Comparison of ENCODE assay signal across 1 cellular context in the genomic region with DNA sequence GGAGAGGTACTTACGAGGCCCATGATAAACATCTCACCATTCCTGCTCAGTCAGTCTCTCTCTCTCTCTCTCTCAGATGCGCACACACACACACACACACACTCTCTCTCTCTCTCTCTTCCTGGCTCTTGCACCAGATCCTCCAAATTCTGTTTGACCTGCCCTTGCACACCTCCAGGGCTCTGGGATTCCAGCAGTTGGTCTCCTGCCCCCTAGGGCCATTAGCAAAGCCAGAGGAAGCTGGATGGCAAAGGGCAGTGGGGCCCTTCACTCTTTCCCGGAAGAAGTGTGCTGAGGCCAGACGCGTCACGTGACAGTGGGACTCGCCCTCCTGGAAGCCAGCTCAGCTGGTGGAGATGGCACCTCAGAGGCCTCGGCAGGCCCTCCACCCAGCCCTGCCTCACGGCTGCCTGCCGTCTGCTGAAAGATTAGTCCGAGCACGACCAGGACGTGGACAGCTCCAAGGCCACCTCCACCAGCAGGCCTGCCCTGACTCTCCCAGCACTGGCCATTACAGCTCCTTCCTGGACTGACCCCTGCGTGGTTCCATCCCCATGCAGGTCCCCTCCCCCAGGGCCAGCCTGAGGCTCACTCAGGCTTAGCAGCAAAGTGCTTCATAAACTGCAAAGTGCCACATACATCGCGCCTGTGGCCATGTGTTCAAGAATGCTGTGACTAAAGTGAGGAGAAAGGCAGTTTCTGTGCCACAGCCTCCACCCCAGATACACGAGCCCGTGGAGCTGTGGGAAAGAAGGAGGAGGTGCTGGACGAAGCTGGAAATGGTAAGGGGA.
A peak's percentile ranks its signal among the peaks of the same experiment; 100 is the strongest.
TF ChIP-seq lines count a peak whose summit lies in the region.

No MANE protein-coding gene starts in this region.

TF ChIP-seq in HepG2, 621 proteins besides CTCF, POLR2A, EP300 and RAD21 (continued from another document and continues in another):
- TF ChIP-seq MIER2 (CRISPR knock-in tag; IDR thresholded peaks at IDR 0.05) (peak; percentile 67), ZNF747 (CRISPR knock-in tag; IDR thresholded peaks at IDR 0.05; ENCODE audit: borderline replicate concordance) (no peak; the same call in 1 of the 2 replicates), ZSCAN20 (CRISPR knock-in tag; IDR thresholded peaks at IDR 0.05; ENCODE audit: borderline replicate concordance) (no peak), SOX5 (CRISPR knock-in tag; IDR thresholded peaks at IDR 0.05; ENCODE audit: borderline replicate concordance) (peak; percentile 79), ZBTB42 (CRISPR knock-in tag; IDR thresholded peaks at IDR 0.05) (no peak), ZNF572 (CRISPR knock-in tag; IDR thresholded peaks at IDR 0.05) (peak; percentile 81), ADNP (CRISPR knock-in tag; IDR thresholded peaks at IDR 0.05) (no peak), KDM3A (CRISPR knock-in tag; IDR thresholded peaks at IDR 0.05; ENCODE audit: low read depth) (0 out of 2 replicates have a peak, but pooled peaks have one; percentile 72), TCF12 (IDR thresholded peaks at IDR 0.05) (no peak), TCF12 (CRISPR knock-in tag; IDR thresholded peaks at IDR 0.05) (no peak), POLR2AphosphoS5 (IDR thresholded peaks at IDR 0.05; ENCODE audit: low read depth, low read length) (peak; percentile 48), FOXC1 (CRISPR knock-in tag; IDR thresholded peaks at IDR 0.05; ENCODE audit: borderline replicate concordance) (no peak; the same call in 1 of the 2 replicates), ZNF761 (CRISPR knock-in tag; conservative IDR thresholded peaks at IDR 0.05) (no peak), NFKBIZ (CRISPR knock-in tag; IDR thresholded peaks at IDR 0.05) (0 out of 2 replicates have a peak, but pooled peaks have one; percentile 73), ZNF3 (CRISPR knock-in tag; IDR thresholded peaks at IDR 0.05) (no peak), ATF7 (IDR thresholded peaks at IDR 0.05) (no peak), ATF7 (CRISPR knock-in tag; IDR thresholded peaks at IDR 0.05) (no peak), JUND (CRISPR knock-in tag; IDR thresholded peaks at IDR 0.05) (peak; percentile 54; the same call in 1 of the 2 replicates), SALL2 (CRISPR knock-in tag; IDR thresholded peaks at IDR 0.05) (peak; percentile 58; the same call in 1 of the 2 replicates), ETV5 (CRISPR knock-in tag; IDR thresholded peaks at IDR 0.05; ENCODE audit: borderline replicate concordance) (peak; percentile 86; the same call in 1 of the 2 replicates), ZNF138 (CRISPR knock-in tag; IDR thresholded peaks at IDR 0.05; ENCODE audit: low read depth) (no peak), SOX13 (IDR thresholded peaks at IDR 0.05) (peak; percentile 69), SOX13 (CRISPR knock-in tag; conservative IDR thresholded peaks at IDR 0.05 in 1 of 2, IDR thresholded peaks at IDR 0.05 in 1 of 2) (peak in 1 of 2 experiments; percentile 69; a peak in 1 of 4 replicates), DRAP1 (CRISPR knock-in tag; IDR thresholded peaks at IDR 0.05) (0 out of 2 replicates have a peak, but pooled peaks have one; percentile 43), MEIS2 (CRISPR knock-in tag; IDR thresholded peaks at IDR 0.05) (peak; percentile 26; the same call in 1 of the 2 replicates), NFIB (CRISPR knock-in tag; IDR thresholded peaks at IDR 0.05; ENCODE audit: borderline replicate concordance) (no peak), CHCHD3 (CRISPR knock-in tag; IDR thresholded peaks at IDR 0.05) (peak; percentile 86; the same call in 1 of the 2 replicates), ZNF639 (CRISPR knock-in tag; conservative IDR thresholded peaks at IDR 0.05) (peak; percentile 36; the same call in 1 of the 2 replicates), BHLHE40 (IDR thresholded peaks at IDR 0.05; ENCODE audit: low read length) (peak; percentile 94), ZC3H4 (CRISPR knock-in tag; IDR thresholded peaks at IDR 0.05; ENCODE audit: borderline replicate concordance) (no peak), ZNF33A (CRISPR knock-in tag; IDR thresholded peaks at IDR 0.05; ENCODE audit: borderline replicate concordance) (no peak), RBM39 (IDR thresholded peaks at IDR 0.05; ENCODE audit: low read depth, low read length, poor library complexity, severe bottlenecking) (no peak), SCMH1 (CRISPR knock-in tag; IDR thresholded peaks at IDR 0.05; ENCODE audit: borderline replicate concordance) (no peak), RELA (CRISPR knock-in tag; IDR thresholded peaks at IDR 0.05) (no peak), ZNF7 (CRISPR knock-in tag; IDR thresholded peaks at IDR 0.05) (no peak), ZMAT5 (CRISPR knock-in tag; IDR thresholded peaks at IDR 0.05; ENCODE audit: borderline replicate concordance, low read depth) (no peak), ZBTB8A (CRISPR knock-in tag; IDR thresholded peaks at IDR 0.05; ENCODE audit: borderline replicate concordance, low read depth) (no peak), RORA (CRISPR knock-in tag; IDR thresholded peaks at IDR 0.05) (no peak), ZNF101 (CRISPR knock-in tag; IDR thresholded peaks at IDR 0.05; ENCODE audit: borderline replicate concordance, low read depth) (no peak), NFE2L2 (IDR thresholded peaks at IDR 0.05; ENCODE audit: low read length) (no peak), ZNF143 (CRISPR knock-in tag; IDR thresholded peaks at IDR 0.05) (peak; percentile 24; the same call in 1 of the 2 replicates), KMT2A (CRISPR knock-in tag; IDR thresholded peaks at IDR 0.05) (peak; percentile 41; the same call in 1 of the 2 replicates), NR2F6 (IDR thresholded peaks at IDR 0.05) (peak; percentile 84), NR2F6 (CRISPR knock-in tag; IDR thresholded peaks at IDR 0.05) (peak; percentile 96), JUNB (CRISPR knock-in tag; IDR thresholded peaks at IDR 0.05; ENCODE audit: borderline replicate concordance) (no peak), ZNF431 (CRISPR knock-in tag; IDR thresholded peaks at IDR 0.05; ENCODE audit: borderline replicate concordance, low read depth) (no peak), ATM (IDR thresholded peaks at IDR 0.05; ENCODE audit: borderline replicate concordance) (no peak), YEATS2 (CRISPR knock-in tag; IDR thresholded peaks at IDR 0.05; ENCODE audit: borderline replicate concordance) (peak; percentile 76; the same call in 1 of the 2 replicates), ZNF841 (CRISPR knock-in tag; IDR thresholded peaks at IDR 0.05; ENCODE audit: borderline replicate concordance) (no peak), TRIM24 (CRISPR knock-in tag; IDR thresholded peaks at IDR 0.05) (no peak), BCL6 (CRISPR knock-in tag; IDR thresholded peaks at IDR 0.05) (peak; percentile 96), SMYD3 (CRISPR knock-in tag; IDR thresholded peaks at IDR 0.05) (0 out of 2 replicates have a peak, but pooled peaks have one; percentile 63), ZIK1 (CRISPR knock-in tag; IDR thresholded peaks at IDR 0.05; ENCODE audit: borderline replicate concordance, low read depth) (peak; percentile 55; the same call in 1 of the 2 replicates), PAWR (CRISPR knock-in tag; IDR thresholded peaks at IDR 0.05; ENCODE audit: borderline replicate concordance) (no peak), SKI (IDR thresholded peaks at IDR 0.05; ENCODE audit: partially characterized antibody) (peak; percentile 68), ZNF777 (CRISPR knock-in tag; IDR thresholded peaks at IDR 0.05) (no peak), KDM1A (CRISPR knock-in tag; IDR thresholded peaks at IDR 0.05) (0 out of 2 replicates have a peak, but pooled peaks have one; percentile 26)
- TF ChIP-seq, protein P1, sequence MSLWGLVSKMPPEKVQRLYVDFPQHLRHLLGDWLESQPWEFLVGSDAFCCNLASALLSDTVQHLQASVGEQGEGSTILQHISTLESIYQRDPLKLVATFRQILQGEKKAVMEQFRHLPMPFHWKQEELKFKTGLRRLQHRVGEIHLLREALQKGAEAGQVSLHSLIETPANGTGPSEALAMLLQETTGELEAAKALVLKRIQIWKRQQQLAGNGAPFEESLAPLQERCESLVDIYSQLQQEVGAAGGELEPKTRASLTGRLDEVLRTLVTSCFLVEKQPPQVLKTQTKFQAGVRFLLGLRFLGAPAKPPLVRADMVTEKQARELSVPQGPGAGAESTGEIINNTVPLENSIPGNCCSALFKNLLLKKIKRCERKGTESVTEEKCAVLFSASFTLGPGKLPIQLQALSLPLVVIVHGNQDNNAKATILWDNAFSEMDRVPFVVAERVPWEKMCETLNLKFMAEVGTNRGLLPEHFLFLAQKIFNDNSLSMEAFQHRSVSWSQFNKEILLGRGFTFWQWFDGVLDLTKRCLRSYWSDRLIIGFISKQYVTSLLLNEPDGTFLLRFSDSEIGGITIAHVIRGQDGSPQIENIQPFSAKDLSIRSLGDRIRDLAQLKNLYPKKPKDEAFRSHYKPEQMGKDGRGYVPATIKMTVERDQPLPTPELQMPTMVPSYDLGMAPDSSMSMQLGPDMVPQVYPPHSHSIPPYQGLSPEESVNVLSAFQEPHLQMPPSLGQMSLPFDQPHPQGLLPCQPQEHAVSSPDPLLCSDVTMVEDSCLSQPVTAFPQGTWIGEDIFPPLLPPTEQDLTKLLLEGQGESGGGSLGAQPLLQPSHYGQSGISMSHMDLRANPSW (CRISPR knock-in tag; IDR thresholded peaks at IDR 0.05; ENCODE audit: borderline replicate concordance), result peak; percentile 1; the same call in 1 of the 2 replicates
- TF ChIP-seq, protein P2, sequence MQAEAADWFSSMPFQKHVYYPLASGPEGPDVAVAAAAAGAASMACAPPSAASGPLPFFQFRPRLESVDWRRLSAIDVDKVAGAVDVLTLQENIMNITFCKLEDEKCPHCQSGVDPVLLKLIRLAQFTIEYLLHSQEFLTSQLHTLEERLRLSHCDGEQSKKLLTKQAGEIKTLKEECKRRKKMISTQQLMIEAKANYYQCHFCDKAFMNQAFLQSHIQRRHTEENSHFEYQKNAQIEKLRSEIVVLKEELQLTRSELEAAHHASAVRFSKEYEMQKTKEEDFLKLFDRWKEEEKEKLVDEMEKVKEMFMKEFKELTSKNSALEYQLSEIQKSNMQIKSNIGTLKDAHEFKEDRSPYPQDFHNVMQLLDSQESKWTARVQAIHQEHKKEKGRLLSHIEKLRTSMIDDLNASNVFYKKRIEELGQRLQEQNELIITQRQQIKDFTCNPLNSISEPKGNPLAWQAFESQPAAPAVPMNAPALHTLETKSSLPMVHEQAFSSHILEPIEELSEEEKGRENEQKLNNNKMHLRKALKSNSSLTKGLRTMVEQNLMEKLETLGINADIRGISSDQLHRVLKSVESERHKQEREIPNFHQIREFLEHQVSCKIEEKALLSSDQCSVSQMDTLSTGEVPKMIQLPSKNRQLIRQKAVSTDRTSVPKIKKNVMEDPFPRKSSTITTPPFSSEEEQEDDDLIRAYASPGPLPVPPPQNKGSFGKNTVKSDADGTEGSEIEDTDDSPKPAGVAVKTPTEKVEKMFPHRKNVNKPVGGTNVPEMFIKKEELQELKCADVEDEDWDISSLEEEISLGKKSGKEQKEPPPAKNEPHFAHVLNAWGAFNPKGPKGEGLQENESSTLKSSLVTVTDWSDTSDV (CRISPR knock-in tag; IDR thresholded peaks at IDR 0.05), result peak; percentile 80; the same call in 1 of the 2 replicates
- TF ChIP-seq, protein P3, sequence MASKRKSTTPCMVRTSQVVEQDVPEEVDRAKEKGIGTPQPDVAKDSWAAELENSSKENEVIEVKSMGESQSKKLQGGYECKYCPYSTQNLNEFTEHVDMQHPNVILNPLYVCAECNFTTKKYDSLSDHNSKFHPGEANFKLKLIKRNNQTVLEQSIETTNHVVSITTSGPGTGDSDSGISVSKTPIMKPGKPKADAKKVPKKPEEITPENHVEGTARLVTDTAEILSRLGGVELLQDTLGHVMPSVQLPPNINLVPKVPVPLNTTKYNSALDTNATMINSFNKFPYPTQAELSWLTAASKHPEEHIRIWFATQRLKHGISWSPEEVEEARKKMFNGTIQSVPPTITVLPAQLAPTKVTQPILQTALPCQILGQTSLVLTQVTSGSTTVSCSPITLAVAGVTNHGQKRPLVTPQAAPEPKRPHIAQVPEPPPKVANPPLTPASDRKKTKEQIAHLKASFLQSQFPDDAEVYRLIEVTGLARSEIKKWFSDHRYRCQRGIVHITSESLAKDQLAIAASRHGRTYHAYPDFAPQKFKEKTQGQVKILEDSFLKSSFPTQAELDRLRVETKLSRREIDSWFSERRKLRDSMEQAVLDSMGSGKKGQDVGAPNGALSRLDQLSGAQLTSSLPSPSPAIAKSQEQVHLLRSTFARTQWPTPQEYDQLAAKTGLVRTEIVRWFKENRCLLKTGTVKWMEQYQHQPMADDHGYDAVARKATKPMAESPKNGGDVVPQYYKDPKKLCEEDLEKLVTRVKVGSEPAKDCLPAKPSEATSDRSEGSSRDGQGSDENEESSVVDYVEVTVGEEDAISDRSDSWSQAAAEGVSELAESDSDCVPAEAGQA (IDR thresholded peaks at IDR 0.05; ENCODE audit: low read depth), result no peak
- TF ChIP-seq, protein P3 (CRISPR knock-in tag; IDR thresholded peaks at IDR 0.05; ENCODE audit: borderline replicate concordance), result no peak
